1 cellular context compared by ENCODE assay signal in genomic region chr1:95370671-95370992, GRCh38.
TF ChIP-seq lines count a peak whose summit lies in the region.

No MANE protein-coding gene starts in this region.

TF ChIP-seq in GM23338, 12 proteins besides CTCF, POLR2A, EP300 and RAD21 (continued from another document):
- TF ChIP-seq NANOG (IDR thresholded peaks at IDR 0.05; ENCODE audit: borderline replicate concordance) = no peak
- no peak for TF ChIP-seq ETS1 (IDR thresholded peaks at IDR 0.05)
- TF ChIP-seq EZH2 (IDR thresholded peaks at IDR 0.05; ENCODE audit: low read depth, unreplicated experiment) = no peak
- TF ChIP-seq CREB1 (CRISPR knock-in tag; IDR thresholded peaks at IDR 0.05; ENCODE audit: low read depth) = no peak
- no peak for TF ChIP-seq POLR2AphosphoS5 (IDR thresholded peaks at IDR 0.05; ENCODE audit: low read depth)
- TF ChIP-seq STAT1 (IDR thresholded peaks at IDR 0.05; ENCODE audit: unreplicated experiment) = no peak
- TF ChIP-seq ZNF114 (CRISPR knock-in tag; IDR thresholded peaks at IDR 0.05) = no peak
- TF ChIP-seq REST (IDR thresholded peaks at IDR 0.05; ENCODE audit: unreplicated experiment) = no peak
- no peak for TF ChIP-seq EZH2phosphoT487 (IDR thresholded peaks at IDR 0.05; ENCODE audit: unreplicated experiment)
- TF ChIP-seq ZNF331 (CRISPR knock-in tag; IDR thresholded peaks at IDR 0.05; ENCODE audit: low read depth) = no peak
- TF ChIP-seq JUNB (IDR thresholded peaks at IDR 0.05; ENCODE audit: unreplicated experiment) = no peak
